In the genomic region with DNA sequence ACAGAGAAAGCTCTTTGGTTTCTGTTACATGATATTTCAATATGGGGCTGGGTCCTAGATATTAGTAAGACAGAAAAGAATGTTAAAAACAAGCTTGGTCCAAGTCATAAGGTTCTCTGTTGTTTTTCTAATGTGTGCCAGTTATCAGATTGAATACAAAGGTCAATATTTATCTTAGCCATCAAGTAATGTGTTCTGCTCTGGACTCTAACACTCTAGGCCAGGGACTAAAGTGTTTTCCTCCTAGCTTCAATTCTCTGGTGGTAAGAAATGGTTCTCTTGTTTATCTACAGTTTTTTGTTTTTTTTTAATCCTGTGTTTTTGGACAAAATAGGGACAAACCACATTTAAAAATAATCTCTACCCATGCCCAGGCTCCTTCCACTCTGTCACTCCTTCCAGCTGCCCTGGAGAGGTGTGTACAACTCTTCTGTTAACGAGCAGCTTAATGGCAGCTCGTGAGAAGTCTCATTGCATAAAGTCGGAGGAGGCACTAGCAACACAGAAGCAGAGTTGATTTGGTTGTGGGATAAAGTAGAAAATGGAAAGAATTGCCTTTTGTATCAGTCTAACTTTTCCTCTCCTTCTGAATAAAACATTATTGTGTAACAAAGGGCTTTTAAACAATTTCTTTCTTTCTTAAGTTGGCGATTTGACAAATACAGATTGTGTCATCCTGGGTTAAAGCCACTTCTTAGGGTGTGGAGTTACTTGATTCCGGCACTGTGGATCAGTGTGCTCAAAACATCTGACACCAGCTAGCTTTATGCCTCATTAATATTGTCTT, we compare ENCODE assay signal across 11 cellular contexts. TPM values are rescaled to one million over a fixed set of nuclear protein-coding genes. Genes with fewer than 3 reads are reported as not detected.
DNase-seq lines count a peak whose midpoint lies in the region; FAIRE-seq and TF ChIP-seq lines count a peak whose summit lies in the region.
"Had no signal": no experiment of that assay in that cellular context is flagged by ENCODE, and none has a peak within 500 bp of the region (broad histone marks: within the 10 kb centered on the region; RNA-seq: fewer than 3 reads in every experiment).

No MANE protein-coding gene starts in this region.

- H3K36me3 ChIP-seq in astrocyte (ENCODE audit: insufficient read depth, low read length): no peaks in the 10 kb centered on the region

- CTCF ChIA-PET in HEK293T (lab: Yijun Ruan, JAX): no interaction called here

- peaks cover 21% of the 10 kb centered on the region for H3K4me1 Mint-ChIP-seq in astrocyte (ENCODE audit: low read depth, unreplicated experiment)

- DNase-seq in HT1080 (ENCODE audit: low read depth): peak; percentile 58
- peak; percentile 27 for DNase-seq in astrocyte (ENCODE audit: low read depth)
- peak; percentile 92 for DNase-seq in superior temporal gyrus (ENCODE audit: extremely low spot score)
- DNase-seq in activated gamma-delta T cell (lab: John Stamatoyannopoulos, UW): no peak
- no peak for DNase-seq in HEK293T (ENCODE audit: extremely low spot score)
- DNase-seq in cerebellum (ENCODE audit: low spot score): no peak
- no peak for DNase-seq in activated effector memory CD4-positive, alpha-beta T cell treated with Interleukin-2 at 50 U/mL for 16 hours
- DNase-seq: NCI-H187; stimulated activated naive B cell treated with anti-CD40 and anti-IgM and Interleukin-4, amounts not matched to agents 10 μg/mL and 1 μg/mL and 100 μg/mL, for 72 hours had no signal

- TF ChIP-seq CTCF in astrocyte (IDR thresholded peaks at IDR 0.05; ENCODE audit: insufficient read depth, low read depth, low read length): no peak

- no peaks in the 10 kb centered on the region for H3K27me3 ChIP-seq in astrocyte (ENCODE audit: insufficient read depth, low read length)

- no peak overlapping the region for H3K4me3 Mint-ChIP-seq in astrocyte (ENCODE audit: unreplicated experiment)
- H3K4me3 Mint-ChIP-seq: memory B cell; stimulated activated naive B cell treated with anti-CD40 and anti-IgM and Interleukin-4, amounts not matched to agents 10 μg/mL and 1 μg/mL and 100 μg/mL, for 72 hours had no signal

- POLR2A ChIA-PET in HEK293T (lab: Yijun Ruan, JAX): no interaction called here

- H3K4me3 ChIP-seq in astrocyte (ENCODE audit: insufficient read depth, low read depth, low read length): no peak overlapping the region

- H3K4me2 ChIP-seq in astrocyte (ENCODE audit: low read length): peak overlapping the region; percentile 39

- H3K4me1 ChIP-seq in astrocyte (ENCODE audit: insufficient read depth, low read length): peaks cover 12% of the 10 kb centered on the region

- H3K27me3 Mint-ChIP-seq in astrocyte (ENCODE audit: low read depth, unreplicated experiment): no peaks in the 10 kb centered on the region
- H3K27me3 Mint-ChIP-seq: memory B cell; stimulated activated naive B cell treated with anti-CD40 and anti-IgM and Interleukin-4, amounts not matched to agents 10 μg/mL and 1 μg/mL and 100 μg/mL, for 72 hours had no signal

- peaks cover 7% of the 10 kb centered on the region for H3K9me3 Mint-ChIP-seq in astrocyte (ENCODE audit: unreplicated experiment)
- H3K9me3 Mint-ChIP-seq: memory B cell; stimulated activated naive B cell treated with anti-CD40 and anti-IgM and Interleukin-4, amounts not matched to agents 10 μg/mL and 1 μg/mL and 100 μg/mL, for 72 hours had no signal

- H3K9me3 ChIP-seq in astrocyte (ENCODE audit: insufficient read depth, low read depth, low read length): no peaks in the 10 kb centered on the region

- no peaks in the 10 kb centered on the region for H3K79me2 ChIP-seq in astrocyte (ENCODE audit: insufficient read depth, low read length)

- no peak overlapping the region for H3K9ac ChIP-seq in astrocyte (ENCODE audit: low read length)

- H4K20me1 ChIP-seq in astrocyte (ENCODE audit: insufficient read depth, low read length): no peaks in the 10 kb centered on the region

- H3K27ac Mint-ChIP-seq in astrocyte (ENCODE audit: unreplicated experiment): no peak overlapping the region
- H3K27ac Mint-ChIP-seq: memory B cell; stimulated activated naive B cell treated with anti-CD40 and anti-IgM and Interleukin-4, amounts not matched to agents 10 μg/mL and 1 μg/mL and 100 μg/mL, for 72 hours had no signal

- FAIRE-seq in astrocyte (lab: Jason Lieb, UNC): peak; percentile 37
- peak; percentile 88 for FAIRE-seq in islet of Langerhans (lab: Jason Lieb, UNC)

- H3K27ac ChIP-seq in astrocyte (ENCODE audit: low read depth, low read length): no peak overlapping the region

- no peaks in the 10 kb centered on the region for H3K36me3 Mint-ChIP-seq in astrocyte (ENCODE audit: low read depth, unreplicated experiment)
- H3K36me3 Mint-ChIP-seq: memory B cell; stimulated activated naive B cell treated with anti-CD40 and anti-IgM and Interleukin-4, amounts not matched to agents 10 μg/mL and 1 μg/mL and 100 μg/mL, for 72 hours had no signal

- H2AFZ ChIP-seq in astrocyte (ENCODE audit: low read depth, low read length): peak overlapping the region; percentile 13

TF ChIP-seq in HEK293T, 16 proteins besides CTCF, POLR2A, EP300 and RAD21:
- no peak for TF ChIP-seq L3MBTL2 (conservative IDR thresholded peaks at IDR 0.05)
- TF ChIP-seq SP1 (IDR thresholded peaks at IDR 0.05): no peak
- no peak for TF ChIP-seq SUZ12 (IDR thresholded peaks at IDR 0.05)
- TF ChIP-seq, protein P1, sequence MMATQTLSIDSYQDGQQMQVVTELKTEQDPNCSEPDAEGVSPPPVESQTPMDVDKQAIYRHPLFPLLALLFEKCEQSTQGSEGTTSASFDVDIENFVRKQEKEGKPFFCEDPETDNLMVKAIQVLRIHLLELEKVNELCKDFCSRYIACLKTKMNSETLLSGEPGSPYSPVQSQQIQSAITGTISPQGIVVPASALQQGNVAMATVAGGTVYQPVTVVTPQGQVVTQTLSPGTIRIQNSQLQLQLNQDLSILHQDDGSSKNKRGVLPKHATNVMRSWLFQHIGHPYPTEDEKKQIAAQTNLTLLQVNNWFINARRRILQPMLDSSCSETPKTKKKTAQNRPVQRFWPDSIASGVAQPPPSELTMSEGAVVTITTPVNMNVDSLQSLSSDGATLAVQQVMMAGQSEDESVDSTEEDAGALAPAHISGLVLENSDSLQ (IDR thresholded peaks at IDR 0.05): no peak
- no peak for TF ChIP-seq ZNF384 (IDR thresholded peaks at IDR 0.05)
- no peak for TF ChIP-seq FOXM1 (IDR thresholded peaks at IDR 0.05; ENCODE audit: borderline replicate concordance)
- TF ChIP-seq TARDBP (IDR thresholded peaks at IDR 0.05): no peak
- TF ChIP-seq HDGF (IDR thresholded peaks at IDR 0.05; ENCODE audit: borderline replicate concordance): no peak
- no peak for TF ChIP-seq NFRKB (IDR thresholded peaks at IDR 0.05)
- no peak for TF ChIP-seq ELF4 (IDR thresholded peaks at IDR 0.05)
- no peak for TF ChIP-seq ARNT (IDR thresholded peaks at IDR 0.05)
- no peak for TF ChIP-seq FOXA1 (IDR thresholded peaks at IDR 0.05)
- TF ChIP-seq LEF1 (IDR thresholded peaks at IDR 0.05; ENCODE audit: borderline replicate concordance): no peak
- TF ChIP-seq BHLHE40 (IDR thresholded peaks at IDR 0.05; ENCODE audit: borderline replicate concordance): no peak
- TF ChIP-seq CTBP1 (IDR thresholded peaks at IDR 0.05; ENCODE audit: borderline replicate concordance): no peak
- no peak for TF ChIP-seq FOXK2 (IDR thresholded peaks at IDR 0.05)

RNA-seq across cellular contexts. Expression of a gene that starts 8.0 kb away (rescaled TPM):
- 7.2 and 12.5 TPM in 2 replicates for total RNA-seq in HT1080 (2014; rRNA removed; shearing (Covaris generic))
- polyA plus RNA-seq in HT1080 (2015; cell fraction: cytosol; rRNA removed): 14.4 and 15.0 TPM in 2 replicates
- polyA plus RNA-seq in HT1080 (2015; cell fraction: nucleus; rRNA removed): 17.8 and 20.5 TPM in 2 replicates
- total RNA-seq in astrocyte: 19.4 and 21.9 TPM in 2 replicates
- total RNA-seq in cerebellum: 68.3 TPM

Comparison
In these comparisons a context has a peak if more than half of its experiments do, and no peak if none do; other contexts are left out.
1. DNase-seq: peak in HT1080 (single experiment), astrocyte (single experiment) and superior temporal gyrus (single experiment); none in activated gamma-delta T cell (single experiment), HEK293T (single experiment), cerebellum (single experiment) and activated effector memory CD4-positive, alpha-beta T cell treated with Interleukin-2 at 50 U/mL for 16 hours (single experiment).